9 cellular contexts compared by ENCODE assay signal in the genomic region with DNA sequence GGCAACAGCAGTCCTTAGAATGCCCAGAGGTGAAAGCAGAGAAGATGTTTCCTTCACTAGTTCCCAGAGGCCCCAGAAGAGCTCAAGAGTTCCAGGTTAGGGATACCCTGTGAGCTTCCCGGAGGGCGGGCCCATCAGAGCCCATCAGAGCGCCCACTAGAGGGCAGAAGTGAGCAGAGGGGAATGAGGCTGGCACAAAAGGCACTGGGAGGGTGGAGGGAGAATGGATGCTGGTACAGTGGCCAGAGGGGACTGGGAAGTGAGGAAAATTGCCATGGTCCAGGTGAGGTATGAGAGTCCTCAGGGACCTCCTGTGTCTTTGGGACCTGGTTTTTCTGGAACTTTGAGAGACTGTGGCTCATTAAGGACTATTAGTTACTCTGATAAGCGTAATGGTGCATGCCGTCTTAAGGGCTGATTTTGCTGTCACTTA. TPM values are rescaled to one million over a fixed set of nuclear protein-coding genes. Genes with fewer than 3 reads are reported as not detected.
A peak's percentile ranks its signal among the peaks of the same experiment; 100 is the strongest.
DNase-seq lines count a peak whose midpoint lies in the region; ATAC-seq and TF ChIP-seq lines count a peak whose summit lies in the region.
"Had no signal": no experiment of that assay in that cellular context is flagged by ENCODE, and none has a peak within 500 bp of the region (broad histone marks: within the 10 kb centered on the region; RNA-seq: fewer than 3 reads in every experiment).

No MANE protein-coding gene starts in this region.

- H2BK12ac ChIP-seq in H9 (ENCODE audit: insufficient read length, low read depth, low read length), result no peak overlapping the region

- H3K4me1 ChIP-seq in H9 (ENCODE audit: insufficient read depth, low read length), result peaks cover 5% of the 10 kb centered on the region

- TF ChIP-seq CTCF in H9 (conservative IDR thresholded peaks at IDR 0.05) (peak; percentile 95), RWPE1 (conservative IDR thresholded peaks at IDR 0.05; ENCODE audit: low read depth) (peak; percentile 57)

- no peak overlapping the region for H2BK20ac ChIP-seq in H9 (ENCODE audit: low read depth, low read length, poor library complexity, severe bottlenecking)

- no peak overlapping the region for H3K4ac ChIP-seq in H9 (ENCODE audit: low read depth, low read length)

- peaks cover 2% of the 10 kb centered on the region for H3K23me2 ChIP-seq in H9 (ENCODE audit: insufficient read length, low read depth, low read length, poor library complexity, severe bottlenecking)

- no peak overlapping the region for H2AK5ac ChIP-seq in H9 (ENCODE audit: insufficient read length, low read length)

- no peak overlapping the region for H3T11ph ChIP-seq in H9 (ENCODE audit: low read length)

- H3K27ac Mint-ChIP-seq in H9, result peak overlapping the region in 1 of 3 experiments; percentile 6; a peak in 1 of 7 replicates
- no peak overlapping the region for H3K27ac Mint-ChIP-seq in activated naive CD4-positive, alpha-beta T cell treated with anti-CD3 and anti-CD28 coated beads, Interleukin-2, amount 10 ng/mL, durations not matched to agents 7 days and 5 days
- no peak overlapping the region for H3K27ac Mint-ChIP-seq in stimulated activated naive CD8-positive, alpha-beta T cell treated with anti-CD3 and anti-CD28 coated beads, Interleukin-15, amount 100 ng/mL, for 72 hours

- H3K4me3 Mint-ChIP-seq in H9, result no peak overlapping the region; a peak in 1 of 5 replicates
- H3K4me3 Mint-ChIP-seq in activated naive CD4-positive, alpha-beta T cell treated with anti-CD3 and anti-CD28 coated beads, Interleukin-2, amount 10 ng/mL, durations not matched to agents 7 days and 5 days, result no peak overlapping the region
- H3K4me3 Mint-ChIP-seq in stimulated activated naive CD8-positive, alpha-beta T cell treated with anti-CD3 and anti-CD28 coated beads, Interleukin-15, amount 100 ng/mL, for 72 hours, result no peak overlapping the region

- no peaks in the 10 kb centered on the region for H3K9me3 ChIP-seq in H9 (ENCODE audit: control insufficient read depth, low read depth, low read length)

- H3K79me1 ChIP-seq in H9 (ENCODE audit: insufficient read depth, low read depth, low read length, poor library complexity, severe bottlenecking), result no peaks in the 10 kb centered on the region

- CTCF ChIA-PET in RWPE1 (lab: Yijun Ruan, JAX), result interaction anchor here (0.5 to 1.3 kb wide), 10 partner anchors 11 to 1528 kb away, joined by 3 to 6 read pairs (median 4); no protein-coding TSS in a partner anchor
- CTCF ChIA-PET in activated naive CD4-positive, alpha-beta T cell treated with anti-CD3 and anti-CD28 coated beads, Interleukin-2, amount 10 ng/mL, durations not matched to agents 7 days and 5 days (lab: Charles Lee), result interaction anchor here (0.6 to 2.5 kb wide), 12 partner anchors 9 to 458 kb away, joined by 3 to 11 read pairs (median 4); no protein-coding TSS in a partner anchor

- no CpG with 5 or more reads among the region's 5 CpGs for WGBS in H9 (ENCODE audit: extremely low coverage, insufficient read length, low lambda C conversion rate)

- no peak overlapping the region for H4K5ac ChIP-seq in H9 (ENCODE audit: insufficient read length, low read depth, low read length)

- ATAC-seq in left lobe of liver (peak; percentile 95), GM21381 (IDR thresholded peaks at IDR 0.05; ENCODE audit: unreplicated experiment) (no peak)
- peak; percentile 61 for ATAC-seq in stimulated activated naive CD8-positive, alpha-beta T cell treated with anti-CD3 and anti-CD28 coated beads, Interleukin-15, amount 100 ng/mL, for 72 hours

- H3K4me1 Mint-ChIP-seq in H9, result peaks cover 21 to 32% of the 10 kb centered on the region in 2 experiments
- no peaks in the 10 kb centered on the region for H3K4me1 Mint-ChIP-seq in activated naive CD4-positive, alpha-beta T cell treated with anti-CD3 and anti-CD28 coated beads, Interleukin-2, amount 10 ng/mL, durations not matched to agents 7 days and 5 days
- no peaks in the 10 kb centered on the region for H3K4me1 Mint-ChIP-seq in stimulated activated naive CD8-positive, alpha-beta T cell treated with anti-CD3 and anti-CD28 coated beads, Interleukin-15, amount 100 ng/mL, for 72 hours

- no peaks in the 10 kb centered on the region for H3K79me2 ChIP-seq in H9 (ENCODE audit: insufficient read depth, low read length)

- H2BK5ac ChIP-seq in H9 (ENCODE audit: insufficient read length, low read length), result no peak overlapping the region

- no peak overlapping the region for H3K56ac ChIP-seq in H9 (ENCODE audit: insufficient read length, low read depth, low read length)

- H3K27me3 ChIP-seq in H9 (ENCODE audit: insufficient read depth, low read length), result no peaks in the 10 kb centered on the region

- no peaks in the 10 kb centered on the region for H4K20me1 ChIP-seq in H9 (ENCODE audit: control insufficient read depth, insufficient read depth, insufficient read length)

- DNase-seq in COLO829 (ENCODE audit: low spot score) (peak; percentile 83), H9 (peak; percentile 79), RWPE1 (ENCODE audit: low spot score) (peak; percentile 57), left lobe of liver (ENCODE audit: low spot score) (peak; percentile 58), posterior vena cava (ENCODE audit: low spot score) (no peak)
- DNase-seq in activated naive CD4-positive, alpha-beta T cell treated with anti-CD3 and anti-CD28 coated beads, Interleukin-2, amount 10 ng/mL, durations not matched to agents 7 days and 5 days, result peak; percentile 66
- DNase-seq in stimulated activated naive CD8-positive, alpha-beta T cell treated with anti-CD3 and anti-CD28 coated beads, Interleukin-15, amount 100 ng/mL, for 72 hours, result peak; percentile 44 to 54

- H4K8ac ChIP-seq in H9 (replicated peaks; ENCODE audit: insufficient read length, low read depth, low read length), result no peak overlapping the region

- intact Hi-C loops in posterior vena cava (cut with DNase I), result no loop called here

- POLR2A ChIA-PET in RWPE1 (lab: Yijun Ruan, JAX; ENCODE audit: low non-redundant PET), result no interaction called here

- no peak overlapping the region for H2BK15ac ChIP-seq in H9 (ENCODE audit: low read depth, low read length)

- no peak overlapping the region for H3K23ac ChIP-seq in H9 (ENCODE audit: insufficient read length, low read depth, low read length)

- H3K36me3 Mint-ChIP-seq in H9 (ENCODE audit: insufficient read depth in 1 of 3, low read depth in 3 of 3), result no peaks in the 10 kb centered on the region
- H3K36me3 Mint-ChIP-seq in activated naive CD4-positive, alpha-beta T cell treated with anti-CD3 and anti-CD28 coated beads, Interleukin-2, amount 10 ng/mL, durations not matched to agents 7 days and 5 days, result no peaks in the 10 kb centered on the region

- no peak overlapping the region for H3K9ac ChIP-seq in H9 (ENCODE audit: extremely low read depth, insufficient read length, low read length)

- H3K18ac ChIP-seq in H9 (ENCODE audit: insufficient read length, low read depth, low read length), result no peak overlapping the region

- H2BK120ac ChIP-seq in H9 (ENCODE audit: low read depth, low read length, poor library complexity, severe bottlenecking), result no peak overlapping the region

- no peak overlapping the region for H3K4me2 ChIP-seq in H9 (ENCODE audit: insufficient read depth, insufficient read length, low read length)

- no peak overlapping the region for H2AFZ ChIP-seq in H9 (ENCODE audit: low read length)

- H3K27ac ChIP-seq in H9 (ENCODE audit: insufficient read length, low read depth, low read length) (no peak overlapping the region), RWPE1 (no peak overlapping the region)
- H3K27ac ChIP-seq: SK-N-MC had no signal

- H3K9me3 Mint-ChIP-seq in H9, result no peaks in the 10 kb centered on the region
- no peaks in the 10 kb centered on the region for H3K9me3 Mint-ChIP-seq in activated naive CD4-positive, alpha-beta T cell treated with anti-CD3 and anti-CD28 coated beads, Interleukin-2, amount 10 ng/mL, durations not matched to agents 7 days and 5 days
- H3K9me3 Mint-ChIP-seq in stimulated activated naive CD8-positive, alpha-beta T cell treated with anti-CD3 and anti-CD28 coated beads, Interleukin-15, amount 100 ng/mL, for 72 hours, result no peaks in the 10 kb centered on the region

- no peak overlapping the region for H4K91ac ChIP-seq in H9 (ENCODE audit: insufficient read length, low read depth, low read length)

- H3K27me3 Mint-ChIP-seq in H9 (ENCODE audit: low read depth), result peaks cover 2% of the 10 kb centered on the region; the same call in 1 of the 2 replicates
- peaks cover 26% of the 10 kb centered on the region for H3K27me3 Mint-ChIP-seq in activated naive CD4-positive, alpha-beta T cell treated with anti-CD3 and anti-CD28 coated beads, Interleukin-2, amount 10 ng/mL, durations not matched to agents 7 days and 5 days
- H3K27me3 Mint-ChIP-seq in stimulated activated naive CD8-positive, alpha-beta T cell treated with anti-CD3 and anti-CD28 coated beads, Interleukin-15, amount 100 ng/mL, for 72 hours, result peaks cover 42% of the 10 kb centered on the region

- no peak overlapping the region for H3K14ac ChIP-seq in H9 (ENCODE audit: insufficient read depth, low read length)

RNA-seq across cellular contexts. Expression of gene LINC00237, which starts 57.3 kb away (rescaled TPM):
- total RNA-seq in H9 (2021) (0.24 and 0.90 TPM in 2 replicates), left lobe of liver (not detected), posterior vena cava (not detected)
